27 cellular contexts compared by ENCODE assay signal in the genomic region with DNA sequence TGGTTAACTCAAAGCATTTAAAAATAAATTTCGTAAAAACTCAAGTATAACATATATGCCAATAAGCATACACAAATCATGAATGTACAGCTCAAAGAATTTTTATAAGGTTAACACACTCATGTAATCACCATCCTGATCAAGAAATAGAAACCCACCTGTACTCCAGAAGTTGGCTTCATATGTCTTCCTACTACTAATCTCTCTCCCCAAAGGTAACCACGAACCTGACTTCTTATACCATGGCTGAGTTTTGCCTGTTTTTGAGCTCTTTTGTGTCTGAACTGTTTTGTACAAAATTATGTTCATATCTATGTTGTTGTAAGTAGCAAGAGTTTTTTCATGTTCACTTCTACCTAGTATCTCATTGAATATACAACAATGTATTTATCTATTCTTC.
"Had no signal": no experiment of that assay in that cellular context is flagged by ENCODE, and none has a peak within 500 bp of the region (broad histone marks: within the 10 kb centered on the region; RNA-seq: fewer than 3 reads in every experiment).

No MANE protein-coding gene starts in this region.

- H3K27ac ChIP-seq: esophagus muscularis mucosa, foreskin keratinocyte, heart left ventricle, ovary, skin epidermis, thoracic aorta, uterus, VCaP had no signal

- ATAC-seq: activated CD8-positive, alpha-beta memory T cell treated with anti-CD3 and anti-CD28 coated beads, Interleukin-2, amount 10 ng/mL, durations not matched to agents 7 days and 5 days; foreskin keratinocyte; heart left ventricle; naive thymus-derived CD4-positive, alpha-beta T cell; sciatic nerve; stimulated activated naive CD8-positive, alpha-beta T cell treated with anti-CD3 and anti-CD28 coated beads, Interleukin-15, Interleukin-2, amounts not matched to agents 100 U/mL and 50 U/mL, for 24 hours had no signal

- H3K27ac Mint-ChIP-seq: activated CD8-positive, alpha-beta memory T cell treated with anti-CD3 and anti-CD28 coated beads, Interleukin-2, amount 10 ng/mL, durations not matched to agents 7 days and 5 days; dendritic cell treated with granulocyte-macrophage colony-stimulating factor and Interleukin-4, amounts not matched to agents 40 ng/mL and 50 ng/mL, for 4 days; endodermal cell; progenitor cell of endocrine pancreas had no signal

- H3K4me1 Mint-ChIP-seq: endodermal cell had no signal

- H3K4me1 ChIP-seq: uterus had no signal

- H3K9me3 ChIP-seq: esophagus muscularis mucosa, heart left ventricle, ovary, thoracic aorta, uterus had no signal

- H3K9me3 Mint-ChIP-seq: central memory CD8-positive, alpha-beta T cell; dendritic cell treated with granulocyte-macrophage colony-stimulating factor and Interleukin-4, amounts not matched to agents 40 ng/mL and 50 ng/mL, for 4 days had no signal

- H3K36me3 ChIP-seq: esophagus muscularis mucosa, ovary, thoracic aorta, uterus had no signal

- H3K27me3 Mint-ChIP-seq: activated CD8-positive, alpha-beta memory T cell treated with anti-CD3 and anti-CD28 coated beads, Interleukin-2, amount 10 ng/mL, durations not matched to agents 7 days and 5 days; central memory CD8-positive, alpha-beta T cell; dendritic cell treated with granulocyte-macrophage colony-stimulating factor and Interleukin-4, amounts not matched to agents 40 ng/mL and 50 ng/mL, for 4 days; naive thymus-derived CD4-positive, alpha-beta T cell; progenitor cell of endocrine pancreas had no signal

- H3K4me3 Mint-ChIP-seq: activated CD8-positive, alpha-beta memory T cell treated with anti-CD3 and anti-CD28 coated beads, Interleukin-2, amount 10 ng/mL, durations not matched to agents 7 days and 5 days; central memory CD8-positive, alpha-beta T cell; dendritic cell treated with granulocyte-macrophage colony-stimulating factor and Interleukin-4, amounts not matched to agents 40 ng/mL and 50 ng/mL, for 4 days; endodermal cell; naive thymus-derived CD4-positive, alpha-beta T cell had no signal

- H3K4me3 ChIP-seq: esophagus muscularis mucosa, heart left ventricle, ovary, skin epidermis, thoracic aorta, uterus had no signal

- DNase-seq: activated CD4-positive, alpha-beta T cell treated with anti-CD3 and anti-CD28 coated beads for 1 hour; activated CD4-positive, alpha-beta T cell treated with anti-CD3 and anti-CD28 coated beads, Interleukin-2, amount 50 U/mL, for 48 hours; activated CD8-positive, alpha-beta memory T cell treated with anti-CD3 and anti-CD28 coated beads, Interleukin-2, amount 10 ng/mL, durations not matched to agents 7 days and 5 days; activated gamma-delta T cell treated with Interleukin-2 at 50 U/mL for 16 hours; activated naive CD4-positive, alpha-beta T cell treated with anti-CD3 and anti-CD28 coated beads, Interleukin-2, amount 50 U/mL, for 16 hours; anterior cingulate cortex; endodermal cell; foreskin keratinocyte; heart left ventricle; hypothalamus; midbrain; naive thymus-derived CD4-positive, alpha-beta T cell; ovary; stimulated activated CD4-positive, alpha-beta T cell treated with anti-CD3 and anti-CD28 coated beads, Interleukin-12 subunit alpha, Interleukin-12 subunit beta, amount 100 ng/mL, for 4 hours; stimulated activated CD4-positive, alpha-beta T cell treated with anti-CD3 and anti-CD28 coated beads, Interleukin-4, amount 100 ng/mL, for 1 hour; stimulated activated naive CD8-positive, alpha-beta T cell treated with anti-CD3 and anti-CD28 coated beads, Interleukin-15, Interleukin-2, amounts not matched to agents 100 U/mL and 50 U/mL, for 24 hours; T-helper 9 cell; trophoblast cell; uterus had no signal

- H3K27me3 ChIP-seq: esophagus muscularis mucosa, foreskin keratinocyte, heart left ventricle, ovary, uterus had no signal
